25 cellular contexts compared by ENCODE assay signal in genomic region chr16:46848768-46849764, GRCh38. TPM values are rescaled to one million over a fixed set of nuclear protein-coding genes. Genes with fewer than 3 reads are reported as not detected.
DNase-seq lines count a peak whose midpoint lies in the region; ATAC-seq, FAIRE-seq and TF ChIP-seq lines count a peak whose summit lies in the region.
"Had no signal": no experiment of that assay in that cellular context is flagged by ENCODE, and none has a peak within 500 bp of the region (broad histone marks: within the 10 kb centered on the region; RNA-seq: fewer than 3 reads in every experiment).

No MANE protein-coding gene starts in this region.

- TF ChIP-seq RAD21 in A549 (conservative IDR thresholded peaks at IDR 0.05 in 1 of 2, IDR thresholded peaks at IDR 0.05 in 1 of 2) (no peak), IMR-90 (IDR thresholded peaks at IDR 0.05; ENCODE audit: low read length) (no peak)

- no peaks in the 10 kb centered on the region for H4K20me1 ChIP-seq in IMR-90 (ENCODE audit: insufficient read depth, low read length)
- H4K20me1 ChIP-seq: BLaER1 treated with 17β-estradiol and CSF1 and Interleukin-3, amounts not matched to agents 10 nM and 100 nM had no signal

- in situ Hi-C loops in IMR-90 (cut with MboI; ENCODE audit: low sequenced_read_pairs), result no loop called here

- H3K27ac ChIP-seq in A549 (no peak overlapping the region), IMR-90 (ENCODE audit: insufficient read depth, low read length) (no peak overlapping the region), neuronal stem cell (replicated peaks; ENCODE audit: low read length) (no peak overlapping the region)
- H3K27ac ChIP-seq: BLaER1 treated with 17β-estradiol and CSF1 and Interleukin-3, amounts not matched to agents 10 nM and 100 nM; HL-60; PC-9; SJSA1 had no signal

- no peak for FAIRE-seq in A549 (lab: Jason Lieb, UNC)
- FAIRE-seq: D721Med, GM18507 had no signal

- 30% methylated on average over 5 of the region's 5 CpGs for WGBS in A549 (ENCODE audit: missing lambda C conversion rate)
- WGBS in IMR-90 (ENCODE audit: extremely low coverage in 2 of 2, insufficient read length in 1 of 2), 2 experiments, result no CpG with 5 or more reads among the region's 5 CpGs
- no CpG with 5 or more reads among the region's 5 CpGs for WGBS in neuronal stem cell (ENCODE audit: extremely low coverage in 2 of 2, insufficient read length in 2 of 2, insufficient replicate concordance in 1 of 2), 2 donors

- H3K79me1 ChIP-seq in IMR-90 (ENCODE audit: low read depth in 1 of 2, low read length in 2 of 2), result no peaks in the 10 kb centered on the region
- peaks cover 1% of the 10 kb centered on the region for H3K79me1 ChIP-seq in neuronal stem cell (ENCODE audit: low read depth, low read length)

- H3K27ac Mint-ChIP-seq in WTC11, result no peak overlapping the region
- H3K27ac Mint-ChIP-seq: CD4-positive, alpha-beta T cell had no signal

- no peak overlapping the region for H2BK12ac ChIP-seq in neuronal stem cell (ENCODE audit: low read length)

- POLR2A ChIA-PET in A549 (lab: Yijun Ruan, JAX) (no interaction called here), IMR-90 (lab: Charles Lee; ENCODE audit: unreplicated experiment) (no interaction called here), WTC11 (lab: Charles Lee) (interaction anchor here (0.6 kb wide), 1 partner anchor 130 kb away, joined by 3 read pairs; no protein-coding TSS in a partner anchor)

- H3K18ac ChIP-seq in IMR-90 (ENCODE audit: low read depth, low read length) (no peak overlapping the region), neuronal stem cell (ENCODE audit: low read length) (no peak overlapping the region)

- BruUV-seq in IMR-90 (replicated peaks; lab: Mats Ljungman, UMichigan), result no TSS peak

- H2AK9ac ChIP-seq in IMR-90 (replicated peaks; ENCODE audit: low read depth, low read length, poor library complexity), result no peak overlapping the region

- no peak overlapping the region for H4K91ac ChIP-seq in IMR-90 (ENCODE audit: insufficient read depth, low read depth, low read length)
- H4K91ac ChIP-seq in neuronal stem cell (ENCODE audit: low read depth, low read length, poor library complexity), result no peak overlapping the region

- no peaks in the 10 kb centered on the region for H3K36me3 ChIP-seq in IMR-90 (ENCODE audit: control insufficient read depth, insufficient read depth, low read length)
- no peaks in the 10 kb centered on the region for H3K36me3 ChIP-seq in neuronal stem cell (replicated peaks in 1 of 2; ENCODE audit: control insufficient read depth in 2 of 2, insufficient read depth in 2 of 2, low read length in 2 of 2)
- H3K36me3 ChIP-seq: BLaER1 treated with 17β-estradiol and CSF1 and Interleukin-3, amounts not matched to agents 10 nM and 100 nM; SJSA1 had no signal

- H3K27me3 Mint-ChIP-seq in WTC11 (ENCODE audit: low read depth), result no peaks in the 10 kb centered on the region

- H2BK5ac ChIP-seq in IMR-90 (ENCODE audit: low read depth, low read length, poor library complexity, severe bottlenecking) (no peak overlapping the region), neuronal stem cell (ENCODE audit: low read length) (no peak overlapping the region)

- TF ChIP-seq POLR2A in A549 (IDR thresholded peaks at IDR 0.05; ENCODE audit: low read length), result no peak
- no peak for TF ChIP-seq POLR2A in IMR-90 (IDR thresholded peaks at IDR 0.05; ENCODE audit: low read depth, low read length)

- DNase-seq in A549 (ENCODE audit: low read depth in 1 of 2, low spot score in 1 of 2) (no peak), IMR-90 (no peak), WTC11 (ENCODE audit: low spot score) (no peak), neuronal stem cell (ENCODE audit: low spot score) (peak; percentile 30)
- DNase-seq in activated naive CD4-positive, alpha-beta T cell (lab: John Stamatoyannopoulos, UW), result no peak
- no peak for DNase-seq in activated CD8-positive, alpha-beta memory T cell treated with anti-CD3 and anti-CD28 coated beads for 24 hours
- DNase-seq: AML-193; CD4-positive, alpha-beta T cell; Karpas-422; NCI-H1092; NCI-H1417 treated with DMSO at 0.1 percent for 48 hours; NCI-H187 treated with DMSO at 0.1 percent for 48 hours; NCI-H2107; NCI-H446; NCI-H524 treated with DMSO at 0.1 percent for 48 hours; NCI-H82; NK-92 treated with Interleukin-12 subunit alpha and Interleukin-12 subunit beta, amount 100 ng/mL, for 24 hours; PC-9; Right ventricle myocardium superior had no signal

- CTCF ChIA-PET in A549 (lab: Yijun Ruan, JAX) (interaction anchor here (0.8 to 1.2 kb wide), 4 partner anchors 9 to 79 kb away, joined by 3 to 4 read pairs (median 3); no protein-coding TSS in a partner anchor), IMR-90 (lab: Yijun Ruan, JAX) (no interaction called here), WTC11 (lab: Charles Lee) (no interaction called here)

- 0 out of 2 replicates have a peak overlapping the region, but pooled peaks have one; percentile 0 for H2BK20ac ChIP-seq in IMR-90 (ENCODE audit: low read depth, low read length)

- H2BK120ac ChIP-seq in IMR-90 (ENCODE audit: low read depth, low read length), result no peak overlapping the region
- H2BK120ac ChIP-seq in neuronal stem cell (ENCODE audit: low read depth, low read length), result no peak overlapping the region

- no peak overlapping the region for H3K23ac ChIP-seq in IMR-90 (ENCODE audit: low read depth, low read length)
- no peak overlapping the region for H3K23ac ChIP-seq in neuronal stem cell (ENCODE audit: low read depth, low read length, poor library complexity)

- no peak overlapping the region for H3K4me3 Mint-ChIP-seq in WTC11
- H3K4me3 Mint-ChIP-seq: CD4-positive, alpha-beta T cell had no signal

- H2AFZ ChIP-seq in IMR-90 (replicated peaks; ENCODE audit: low read length, poor library complexity) (peak overlapping the region; percentile 58), neuronal stem cell (ENCODE audit: low read length) (no peak overlapping the region)
- H2AFZ ChIP-seq: PC-9 had no signal

- no peak overlapping the region for H4K8ac ChIP-seq in IMR-90 (ENCODE audit: low read depth in 2 of 2, low read length in 2 of 2)
- no peak overlapping the region for H4K8ac ChIP-seq in neuronal stem cell (ENCODE audit: low read depth, low read length)

- peaks cover 25% of the 10 kb centered on the region for H3K4me1 Mint-ChIP-seq in WTC11

- no peak overlapping the region for H4K5ac ChIP-seq in IMR-90 (ENCODE audit: low read depth, low read length)

- no peak overlapping the region for H3K9ac ChIP-seq in IMR-90 (ENCODE audit: low read depth, low read length)
- no peak overlapping the region for H3K9ac ChIP-seq in neuronal stem cell (ENCODE audit: low read depth, low read length, poor library complexity)
- H3K9ac ChIP-seq: BLaER1 treated with 17β-estradiol and CSF1 and Interleukin-3, amounts not matched to agents 10 nM and 100 nM had no signal

- H3K4me1 ChIP-seq in A549 (no peaks in the 10 kb centered on the region), IMR-90 (ENCODE audit: control insufficient read depth, insufficient read depth, low read length) (peaks cover 2% of the 10 kb centered on the region; the same call in 1 of the 2 replicates), neuronal stem cell (ENCODE audit: control insufficient read depth in 2 of 2, insufficient read depth in 1 of 2, low read depth in 1 of 2, low read length in 2 of 2) (peaks cover 0 to under 1% of the 10 kb centered on the region in 2 donors)
- H3K4me1 ChIP-seq: BLaER1 treated with 17β-estradiol and CSF1 and Interleukin-3, amounts not matched to agents 10 nM and 100 nM had no signal

- H3K4ac ChIP-seq in IMR-90 (ENCODE audit: low read depth, low read length) (no peak overlapping the region), neuronal stem cell (ENCODE audit: low read length) (no peak overlapping the region)

- H3K14ac ChIP-seq in IMR-90 (replicated peaks; ENCODE audit: low read depth, low read length), result no peak overlapping the region
- H3K14ac ChIP-seq in neuronal stem cell (ENCODE audit: low read length), result no peak overlapping the region

- no peaks in the 10 kb centered on the region for H3K9me3 Mint-ChIP-seq in WTC11
- H3K9me3 Mint-ChIP-seq: CD4-positive, alpha-beta T cell had no signal

- H3K9me3 ChIP-seq in A549 (no peaks in the 10 kb centered on the region), IMR-90 (ENCODE audit: control insufficient read depth, insufficient read depth, low read length) (peaks cover 1% of the 10 kb centered on the region; the same call in 1 of the 2 replicates), neuronal stem cell (replicated peaks in 1 of 2; ENCODE audit: control insufficient read depth in 2 of 2, insufficient read depth in 1 of 2, low read depth in 1 of 2, low read length in 2 of 2) (peaks cover 0 to under 1% of the 10 kb centered on the region in 2 donors)

- no peak overlapping the region for H3K4me2 ChIP-seq in A549
- H3K4me2 ChIP-seq in IMR-90 (ENCODE audit: low read depth, low read length), result no peak overlapping the region
- no peak overlapping the region for H3K4me2 ChIP-seq in neuronal stem cell (ENCODE audit: insufficient read depth, low read length, poor library complexity, severe bottlenecking)
- H3K4me2 ChIP-seq: BLaER1 treated with 17β-estradiol and CSF1 and Interleukin-3, amounts not matched to agents 10 nM and 100 nM; PC-9 had no signal

- no peak for TF ChIP-seq EP300 in A549 (IDR thresholded peaks at IDR 0.05)

- H2BK15ac ChIP-seq in IMR-90 (ENCODE audit: low read depth, low read length), result no peak overlapping the region
- no peak overlapping the region for H2BK15ac ChIP-seq in neuronal stem cell (ENCODE audit: low read length)

- peaks cover 2% of the 10 kb centered on the region; the same call in 1 of the 2 replicates for H3K27me3 ChIP-seq in IMR-90 (ENCODE audit: control insufficient read depth, insufficient read depth, low read length)
- H3K27me3 ChIP-seq in neuronal stem cell (ENCODE audit: control insufficient read depth in 3 of 3, insufficient read depth in 3 of 3, low read depth in 1 of 3, low read length in 3 of 3), result peaks cover 0 to 8% (median 0%) of the 10 kb centered on the region in 3 experiments
- H3K27me3 ChIP-seq: BLaER1 treated with 17β-estradiol and CSF1 and Interleukin-3, amounts not matched to agents 10 nM and 100 nM; SJSA1 had no signal

- intact Hi-C loops in IMR-90 (cut with micrococcal nuclease), result no loop called here

- H2AK5ac ChIP-seq in IMR-90 (ENCODE audit: low read depth, low read length) (no peak overlapping the region; the same call in 1 of the 2 replicates), neuronal stem cell (ENCODE audit: low read depth, low read length) (no peak overlapping the region)

- H3K9me1 ChIP-seq in IMR-90 (ENCODE audit: insufficient read depth, low read length), result no peaks in the 10 kb centered on the region

- ATAC-seq in A549 (peak in 1 of 2 experiments; percentile 26; a peak in 1 of 6 replicates), IMR-90 (ENCODE audit: low read depth) (no peak), WTC11 (peak; percentile 35), GM18867 (IDR thresholded peaks at IDR 0.05; ENCODE audit: unreplicated experiment) (no peak)

- H3K4me3 ChIP-seq in A549 (no peak overlapping the region), IMR-90 (ENCODE audit: insufficient read depth, low read depth, low read length) (no peak overlapping the region), neuronal stem cell (ENCODE audit: low read length in 2 of 2) (no peak overlapping the region)
- H3K4me3 ChIP-seq: BLaER1 treated with 17β-estradiol and CSF1 and Interleukin-3, amounts not matched to agents 10 nM and 100 nM; PC-9; SJSA1 had no signal

- dilution Hi-C loops in IMR-90 (cut with HindIII; ENCODE audit: low sequenced_read_pairs, unreplicated experiment), result no loop called here

- H3K56ac ChIP-seq in IMR-90 (ENCODE audit: extremely low read depth, insufficient read depth, low read length), result no peak overlapping the region

- TF ChIP-seq CTCF in A549 (IDR thresholded peaks at IDR 0.05), result no peak
- no peak for TF ChIP-seq CTCF in IMR-90 (conservative IDR thresholded peaks at IDR 0.05; ENCODE audit: low read depth, low read length)
- no peak for TF ChIP-seq CTCF in WTC11 (IDR thresholded peaks at IDR 0.05)

- no peaks in the 10 kb centered on the region for H3K36me3 Mint-ChIP-seq in WTC11

RNA-seq across cellular contexts. Expression of gene C16orf87, which starts 18.1 kb away (rescaled TPM):
- 10.1 and 17.1 TPM in 2 replicates for polyA plus RNA-seq in A549 (2011; rRNA removed)
- 3.1 and 3.6 TPM in 2 replicates for polyA plus RNA-seq in A549 (2012; cell fraction: cytosol; rRNA removed)
- polyA plus RNA-seq in A549 (2012; cell fraction: nucleus; rRNA removed), result 1.2 and 1.6 TPM in 2 replicates
- 10.0 to 10.8 TPM (median 10.3 TPM) in 3 replicates for polyA plus RNA-seq in A549 (2017; fragmentation: RNase III; extraction: RNeasy Plus Mini Kit Qiagen cat#74134 plus additional on column Dnase treatment)
- polyA minus RNA-seq in A549 (2011; rRNA and poly(A)+ RNA removed), result 4.7 and 5.4 TPM in 2 replicates
- total RNA-seq in IMR-90 (2012; rRNA removed), result 6.3 and 16.4 TPM in 2 replicates
- polyA plus RNA-seq in IMR-90 (2012; rRNA removed), result 6.2 and 8.1 TPM in 2 replicates
- 1.0 and 1.2 TPM in 2 replicates for polyA plus RNA-seq in IMR-90 (2012; cell fraction: cytosol; rRNA removed)
- polyA plus RNA-seq in IMR-90 (2012; cell fraction: nucleus; rRNA removed; ENCODE audit: low replicate concordance), result 0.32 and 2.2 TPM in 2 replicates
- total RNA-seq in WTC11 (2021), result 21.8 to 22.5 TPM (median 22.5 TPM) in 3 replicates
- polyA plus RNA-seq in neuronal stem cell (2013, experiment 1 of 2), result 33.7 TPM
- polyA plus RNA-seq in neuronal stem cell (2013, experiment 2 of 2), result 35.6 TPM

RNA-seq across cellular contexts. Expression of gene GPT2, which starts 35.1 kb away (rescaled TPM):
- polyA plus RNA-seq in A549 (2011; rRNA removed) (14.4 and 15.3 TPM in 2 replicates), A549 (2017; fragmentation: RNase III; extraction: RNeasy Plus Mini Kit Qiagen cat#74134 plus additional on column Dnase treatment) (8.9 to 9.6 TPM (median 9.2 TPM) in 3 replicates), IMR-90 (2012; rRNA removed) (23.2 and 26.4 TPM in 2 replicates)
- polyA plus RNA-seq in A549 (2012; cell fraction: cytosol; rRNA removed), result 17.4 and 19.3 TPM in 2 replicates
- 17.5 and 25.7 TPM in 2 replicates for polyA plus RNA-seq in A549 (2012; cell fraction: nucleus; rRNA removed)
- 35.2 and 35.7 TPM in 2 replicates for polyA minus RNA-seq in A549 (2011; rRNA and poly(A)+ RNA removed)
- total RNA-seq in IMR-90 (2012; rRNA removed) (20.8 and 31.5 TPM in 2 replicates), WTC11 (2021) (61.0 to 81.8 TPM (median 63.1 TPM) in 3 replicates)
- 26.5 and 36.1 TPM in 2 replicates for polyA plus RNA-seq in IMR-90 (2012; cell fraction: cytosol; rRNA removed)
- 20.3 and 39.8 TPM in 2 replicates for polyA plus RNA-seq in IMR-90 (2012; cell fraction: nucleus; rRNA removed; ENCODE audit: low replicate concordance)
- polyA plus RNA-seq in neuronal stem cell (2013, experiment 1 of 2), result 19.5 TPM
- polyA plus RNA-seq in neuronal stem cell (2013, experiment 2 of 2), result 19.1 TPM
